In genomic region chrX:147077472-147077871, GRCh38 we compare ENCODE assay signal across 11 cellular contexts.
"Had no signal": no experiment of that assay in that cellular context is flagged by ENCODE, and none has a peak within 500 bp of the region (broad histone marks: within the 10 kb centered on the region; RNA-seq: fewer than 3 reads in every experiment).

No MANE protein-coding gene starts in this region.

- H3K36me3 ChIP-seq: HAP-1 had no signal

- FAIRE-seq: H1, H54 had no signal

- H2AFZ ChIP-seq: GM23248, GM23338 had no signal

- H3K27ac ChIP-seq: GM23248 had no signal

- DNase-seq: GM23248, GOT3, H7, H9, HCEC 1CT, HFFc6 had no signal

- H3K4me3 ChIP-seq: GM23248, GM23338, HAP-1 had no signal

- H3K4me1 ChIP-seq: HAP-1 had no signal

- H3K4me2 ChIP-seq: GM23338 had no signal

- ATAC-seq: GM23338, HCT116 had no signal

- H3K9me3 ChIP-seq: HAP-1 had no signal

- H3K9ac ChIP-seq: GM23248 had no signal
